22 cellular contexts compared by ENCODE assay signal in the genomic region with DNA sequence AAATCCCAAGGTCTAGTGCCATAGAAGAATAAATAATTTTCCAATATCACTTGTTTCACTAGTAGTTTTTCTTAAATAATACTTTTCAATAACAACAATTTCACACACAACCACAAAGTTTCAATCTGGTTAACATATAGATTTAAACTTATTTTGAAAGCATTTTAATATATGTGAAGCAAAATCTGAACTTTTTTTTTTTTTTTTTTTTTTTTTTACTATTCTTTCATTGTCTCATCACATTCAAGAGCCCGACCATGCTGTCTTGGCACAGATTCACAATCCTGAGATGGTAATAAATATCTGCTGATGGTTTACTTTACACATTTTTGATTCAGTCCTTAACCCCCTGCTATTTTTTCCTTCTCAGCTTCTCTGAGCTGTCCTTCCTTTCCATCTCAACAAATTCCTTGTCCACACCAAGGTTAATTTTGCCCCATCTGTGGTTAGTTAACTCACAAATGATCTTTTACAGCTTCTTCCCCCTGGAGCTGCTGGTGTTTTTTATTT.
DNase-seq lines count a peak whose midpoint lies in the region; ATAC-seq and TF ChIP-seq lines count a peak whose summit lies in the region.
"Had no signal": no experiment of that assay in that cellular context is flagged by ENCODE, and none has a peak within 500 bp of the region (broad histone marks: within the 10 kb centered on the region; RNA-seq: fewer than 3 reads in every experiment).

No MANE protein-coding gene starts in this region.

- no peaks in the 10 kb centered on the region for H3K79me1 ChIP-seq in H9 (ENCODE audit: insufficient read depth, low read depth, low read length, poor library complexity, severe bottlenecking)

- no peak for DNase-seq in H9
- DNase-seq in amniotic epithelial cell (ENCODE audit: low read depth), result peak; percentile 19
- peak; percentile 36 for DNase-seq in iris pigment epithelial cell (ENCODE audit: low read depth)
- peak; percentile 40 for DNase-seq in renal cortical epithelial cell (ENCODE audit: low read depth)
- no peak for DNase-seq in hepatocyte (ENCODE audit: low spot score)
- DNase-seq: activated naive CD4-positive, alpha-beta T cell treated with anti-CD3 and anti-CD28 coated beads for 36 hours; activated T-cell treated with anti-CD3 and anti-CD28 coated beads, Interleukin-2, amount 50 U/mL, for 72 hours; AML-193; CD8-positive, alpha-beta T cell; foreskin melanocyte; GF-D8; left colon; mesendoderm; MG63; naive B cell; NCI-H2081 treated with DMSO at 0.1 percent for 48 hours; Peyer's patch; T-cell had no signal

- peaks cover 2 to 11% (median 8%) of the 10 kb centered on the region in 3 experiments; a peak in 4 of 7 replicates for H3K36me3 Mint-ChIP-seq in H9 (ENCODE audit: insufficient read depth in 1 of 3, low read depth in 3 of 3)

- no peak overlapping the region for H2AFZ ChIP-seq in H9 (ENCODE audit: low read length)
- H2AFZ ChIP-seq in hepatocyte, result no peak overlapping the region

- H3K56ac ChIP-seq in H9 (ENCODE audit: insufficient read length, low read depth, low read length), result no peak overlapping the region

- H3K14ac ChIP-seq in H9 (ENCODE audit: insufficient read depth, low read length), result no peak overlapping the region

- no peaks in the 10 kb centered on the region for H4K20me1 ChIP-seq in H9 (ENCODE audit: control insufficient read depth, insufficient read depth, insufficient read length)
- no peaks in the 10 kb centered on the region for H4K20me1 ChIP-seq in hepatocyte (ENCODE audit: insufficient read depth, poor library complexity, severe bottlenecking)

- no peaks in the 10 kb centered on the region for H3K23me2 ChIP-seq in H9 (ENCODE audit: insufficient read length, low read depth, low read length, poor library complexity, severe bottlenecking)

- H2AK5ac ChIP-seq in H9 (ENCODE audit: insufficient read length, low read length), result no peak overlapping the region

- H3K27me3 ChIP-seq in H9 (ENCODE audit: insufficient read depth, low read length), result no peaks in the 10 kb centered on the region
- no peaks in the 10 kb centered on the region for H3K27me3 ChIP-seq in hepatocyte
- H3K27me3 ChIP-seq: MG63, Peyer's patch, vagina had no signal

- no peak overlapping the region for H3K4me3 Mint-ChIP-seq in H9
- H3K4me3 Mint-ChIP-seq: activated naive CD4-positive, alpha-beta T cell treated with anti-CD3 and anti-CD28 coated beads for 36 hours; activated T-cell treated with anti-CD3 and anti-CD28 coated beads, Interleukin-2, amount 50 U/mL, for 72 hours; CD8-positive, alpha-beta T cell; naive B cell; T-cell had no signal

- H2BK15ac ChIP-seq in H9 (ENCODE audit: low read depth, low read length), result no peak overlapping the region

- no peak overlapping the region for H3K4ac ChIP-seq in H9 (ENCODE audit: low read depth, low read length)

- H3K27ac ChIP-seq in H9 (ENCODE audit: insufficient read length, low read depth, low read length), result no peak overlapping the region
- no peak overlapping the region for H3K27ac ChIP-seq in hepatocyte
- H3K27ac ChIP-seq: epithelial cell of prostate, Peyer's patch, vagina had no signal

- H3K79me2 ChIP-seq in H9 (ENCODE audit: insufficient read depth, low read length), result 0 out of 2 replicates have a peak, but pooled peaks cover 1% of the 10 kb centered on the region
- peaks cover 64% of the 10 kb centered on the region for H3K79me2 ChIP-seq in hepatocyte

- H3K4me1 ChIP-seq in H9 (ENCODE audit: insufficient read depth, low read length) (peaks cover 7% of the 10 kb centered on the region; the same call in 1 of the 2 replicates), hepatocyte (ENCODE audit: insufficient read depth) (no peaks in the 10 kb centered on the region)

- H4K5ac ChIP-seq in H9 (ENCODE audit: insufficient read length, low read depth, low read length), result no peak overlapping the region

- peaks cover 3 to 8% of the 10 kb centered on the region in 2 experiments; a peak in 3 of 5 replicates for H3K9me3 Mint-ChIP-seq in H9
- H3K9me3 Mint-ChIP-seq: activated naive CD4-positive, alpha-beta T cell treated with anti-CD3 and anti-CD28 coated beads for 36 hours; activated T-cell treated with anti-CD3 and anti-CD28 coated beads, Interleukin-2, amount 50 U/mL, for 72 hours; CD8-positive, alpha-beta T cell; T-cell had no signal

- H2BK20ac ChIP-seq in H9 (ENCODE audit: low read depth, low read length, poor library complexity, severe bottlenecking), result no peak overlapping the region

- ATAC-seq in HG03097 (IDR thresholded peaks at IDR 0.05; ENCODE audit: low FRiP score, unreplicated experiment) (no peak), GM21723 (IDR thresholded peaks at IDR 0.05; ENCODE audit: unreplicated experiment) (no peak)
- ATAC-seq: activated T-cell treated with anti-CD3 and anti-CD28 coated beads, Interleukin-2, amount 50 U/mL, for 72 hours; CD8-positive, alpha-beta T cell; left colon; T-cell had no signal

- no peak overlapping the region for H4K8ac ChIP-seq in H9 (replicated peaks; ENCODE audit: insufficient read length, low read depth, low read length)

- no CpG with 5 or more reads among the region's 1 CpG for WGBS in H9 (ENCODE audit: extremely low coverage, insufficient read length, low lambda C conversion rate)
- WGBS in hepatocyte (ENCODE audit: low lambda C conversion rate, missing lambda C conversion rate), result 78% methylated on average over 1 of the region's 1 CpG

- no peak for TF ChIP-seq CTCF in H9 (conservative IDR thresholded peaks at IDR 0.05)
- no peak for TF ChIP-seq CTCF in hepatocyte (IDR thresholded peaks at IDR 0.05; ENCODE audit: poor library complexity)

- peak overlapping the region in 2 of 3 experiments; percentile 58 to 73; a peak in 4 of 7 replicates for H3K27ac Mint-ChIP-seq in H9
- H3K27ac Mint-ChIP-seq: activated naive CD4-positive, alpha-beta T cell treated with anti-CD3 and anti-CD28 coated beads for 36 hours; CD8-positive, alpha-beta T cell; T-cell had no signal

- H3K9me2 ChIP-seq in hepatocyte (replicated peaks; ENCODE audit: insufficient read depth), result no peaks in the 10 kb centered on the region

- H3K36me3 ChIP-seq in hepatocyte (replicated peaks; ENCODE audit: insufficient read depth, low read depth), result no peaks in the 10 kb centered on the region
- H3K36me3 ChIP-seq: Peyer's patch, vagina had no signal

- H3K9ac ChIP-seq in H9 (ENCODE audit: extremely low read depth, insufficient read length, low read length), result no peak overlapping the region

- no peak overlapping the region for H3T11ph ChIP-seq in H9 (ENCODE audit: low read length)

- H3K4me3 ChIP-seq in hepatocyte, result no peak overlapping the region
- H3K4me3 ChIP-seq: MG63, Peyer's patch, vagina had no signal

- H2BK12ac ChIP-seq in H9 (ENCODE audit: insufficient read length, low read depth, low read length), result no peak overlapping the region

- H3K23ac ChIP-seq in H9 (ENCODE audit: insufficient read length, low read depth, low read length), result no peak overlapping the region

- no peaks in the 10 kb centered on the region for H3K27me3 Mint-ChIP-seq in H9 (ENCODE audit: low read depth)
- H3K27me3 Mint-ChIP-seq: naive B cell, T-cell had no signal

- peaks cover 31 to 42% of the 10 kb centered on the region in 2 experiments for H3K4me1 Mint-ChIP-seq in H9

- H2BK120ac ChIP-seq in H9 (ENCODE audit: low read depth, low read length, poor library complexity, severe bottlenecking), result no peak overlapping the region

- no peak overlapping the region for H3K18ac ChIP-seq in H9 (ENCODE audit: insufficient read length, low read depth, low read length)

- H3K4me2 ChIP-seq in H9 (ENCODE audit: insufficient read depth, insufficient read length, low read length) (no peak overlapping the region), hepatocyte (no peak overlapping the region)

- H3K9me3 ChIP-seq in H9 (ENCODE audit: control insufficient read depth, low read depth, low read length) (no peaks in the 10 kb centered on the region), hepatocyte (ENCODE audit: low read depth) (no peaks in the 10 kb centered on the region)
- H3K9me3 ChIP-seq: MG63, Peyer's patch, vagina had no signal

- no peak overlapping the region for H4K91ac ChIP-seq in H9 (ENCODE audit: insufficient read length, low read depth, low read length)

- no peak overlapping the region for H2BK5ac ChIP-seq in H9 (ENCODE audit: insufficient read length, low read length)

Comparison
In these comparisons a context has a peak if more than half of its experiments do, and no peak if none do; other contexts are left out.
1. DNase-seq: peak in amniotic epithelial cell (single experiment), iris pigment epithelial cell (single experiment) and renal cortical epithelial cell (single experiment); none in H9 (single experiment) and hepatocyte (single experiment).